Comparison of ENCODE assay signal across 1 cellular context in the genomic region with DNA sequence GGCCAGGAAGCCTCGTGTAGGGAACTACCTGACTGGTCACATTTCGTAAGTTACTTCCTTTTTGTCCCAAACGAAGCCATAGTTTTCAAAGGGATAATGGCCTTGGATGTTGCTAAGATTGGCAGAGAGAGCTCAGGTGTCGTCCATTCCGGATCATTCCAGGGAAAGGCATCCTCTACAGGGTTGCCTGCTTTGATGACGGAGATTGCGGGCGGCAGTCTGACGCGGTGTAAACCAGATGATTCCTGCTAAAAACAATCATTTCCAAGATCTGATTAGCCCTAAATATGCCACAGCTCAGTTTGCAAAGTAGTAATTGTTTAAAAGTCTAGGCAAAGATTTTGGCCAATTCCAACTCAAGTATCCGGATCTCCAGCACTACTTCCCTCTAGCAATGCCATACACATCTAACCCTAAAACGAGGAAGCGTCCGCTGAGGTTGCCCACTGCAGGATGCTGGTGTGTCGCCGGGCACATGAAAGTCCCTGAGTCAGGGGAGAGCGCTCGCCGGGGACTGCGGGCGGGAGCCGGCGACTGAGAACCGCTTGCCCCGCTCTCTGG.
TF ChIP-seq lines count a peak whose summit lies in the region.

No MANE protein-coding gene starts in this region.

TF ChIP-seq in K562, 482 proteins besides CTCF, POLR2A, EP300 and RAD21:
- TF ChIP-seq TSHZ1 (CRISPR knock-in tag; IDR thresholded peaks at IDR 0.05) (no peak), MCM7 (IDR thresholded peaks at IDR 0.05) (no peak), NR0B1 (IDR thresholded peaks at IDR 0.05; ENCODE audit: partially characterized antibody) (no peak), SIX5 (IDR thresholded peaks at IDR 0.05; ENCODE audit: borderline replicate concordance in 1 of 2, insufficient read depth in 1 of 2, low read depth in 1 of 2, low read length in 2 of 2) (no peak), GMEB1 (CRISPR knock-in tag; IDR thresholded peaks at IDR 0.05) (no peak), FOXA1 (IDR thresholded peaks at IDR 0.05; ENCODE audit: borderline replicate concordance) (no peak), SRSF9 (IDR thresholded peaks at IDR 0.05; ENCODE audit: borderline replicate concordance, low read depth, low read length) (no peak), MCM3 (IDR thresholded peaks at IDR 0.05) (no peak), FOXK2 (conservative IDR thresholded peaks at IDR 0.05 in 1 of 2, IDR thresholded peaks at IDR 0.05 in 1 of 2; ENCODE audit: low read depth in 2 of 2) (no peak), ARID3A (IDR thresholded peaks at IDR 0.05; ENCODE audit: borderline replicate concordance, low read depth, low read length) (no peak), TGIF2 (CRISPR knock-in tag; IDR thresholded peaks at IDR 0.05) (no peak), ZBTB1 (CRISPR knock-in tag; IDR thresholded peaks at IDR 0.05; ENCODE audit: borderline replicate concordance, low read depth) (no peak)
